Comparison of ENCODE assay signal across 22 cellular contexts in genomic region chr7:121410829-121411596, GRCh38. TPM values are rescaled to one million over a fixed set of nuclear protein-coding genes. Genes with fewer than 3 reads are reported as not detected.
DNase-seq lines count a peak whose midpoint lies in the region; ATAC-seq, FAIRE-seq and TF ChIP-seq lines count a peak whose summit lies in the region.
"Had no signal": no experiment of that assay in that cellular context is flagged by ENCODE, and none has a peak within 500 bp of the region (broad histone marks: within the 10 kb centered on the region; RNA-seq: fewer than 3 reads in every experiment).

No MANE protein-coding gene starts in this region.

- H3K27me3 ChIP-seq in GM12878 (replicated peaks in 1 of 2; ENCODE audit: control insufficient read depth in 2 of 2, insufficient read depth in 2 of 2, low read length in 1 of 2) = no peaks in the 10 kb centered on the region
- no peaks in the 10 kb centered on the region for H3K27me3 ChIP-seq in neural progenitor cell
- no peaks in the 10 kb centered on the region for H3K27me3 ChIP-seq in tibial artery
- H3K27me3 ChIP-seq: adrenal gland, BE2C, ovary, thyroid gland had no signal

- H3K9me2 ChIP-seq in OCI-LY7 (ENCODE audit: insufficient read depth, low read length) = no peaks in the 10 kb centered on the region

- no peaks in the 10 kb centered on the region for H3K36me3 ChIP-seq in GM12878 (ENCODE audit: control insufficient read depth in 2 of 2, insufficient read depth in 2 of 2, low read length in 1 of 2)
- H3K36me3 ChIP-seq in OCI-LY7 (ENCODE audit: insufficient read depth, low read length) = no peaks in the 10 kb centered on the region
- no peaks in the 10 kb centered on the region for H3K36me3 ChIP-seq in neural progenitor cell
- no peaks in the 10 kb centered on the region for H3K36me3 ChIP-seq in tibial artery
- H3K36me3 ChIP-seq: adrenal gland, BE2C, ovary, thyroid gland had no signal

- TF ChIP-seq RAD21 in GM12878 (IDR thresholded peaks at IDR 0.05; ENCODE audit: insufficient read depth, low read depth, low read length) = no peak

- RAD21 ChIA-PET in GM12878 (lab: Charles Lee; ENCODE audit: unreplicated experiment) = interaction anchor here (0.7 to 1.3 kb wide), 6 partner anchors 11 to 120 kb away, joined by 3 to 9 read pairs (median 3); partner anchors contain the start of gene FAM3C

- WGBS in GM12878 (ENCODE audit: insufficient coverage, insufficient replicate concordance, low lambda C conversion rate, missing lambda C conversion rate) = 41% methylated on average over 2 of the region's 2 CpGs

- in situ Hi-C loops in GM12878 (cut with MboI) = no loop called here

- TF ChIP-seq CTCF in GM12878 (IDR thresholded peaks at IDR 0.05 in 2 of 3, conservative IDR thresholded peaks at IDR 0.05 in 1 of 3; ENCODE audit: control insufficient read depth in 2 of 3, extremely low read depth in 1 of 3, insufficient read depth in 1 of 3, low read depth in 3 of 3, low read length in 3 of 3) (no peak), OCI-LY7 (conservative IDR thresholded peaks at IDR 0.05; ENCODE audit: low read length) (no peak), neural progenitor cell (IDR thresholded peaks at IDR 0.05) (no peak), tibial artery (IDR thresholded peaks at IDR 0.05) (no peak)

- intact Hi-C loops in GM12878 (cut with micrococcal nuclease; ENCODE audit: unreplicated experiment) = no loop called here
- intact Hi-C loops in OCI-LY7 (cut with micrococcal nuclease; ENCODE audit: unreplicated experiment) = no loop called here
- intact Hi-C loops in tibial artery (cut with DNase I; ENCODE audit: low total_unique reads) = no loop called here

- H3K4me1 ChIP-seq in GM12878 (ENCODE audit: control insufficient read depth, insufficient read depth, low read length) (no peaks in the 10 kb centered on the region), OCI-LY7 (ENCODE audit: insufficient read depth, low read length, poor library complexity, severe bottlenecking) (no peaks in the 10 kb centered on the region), neural progenitor cell (peaks cover 14% of the 10 kb centered on the region), tibial artery (no peaks in the 10 kb centered on the region)
- H3K4me1 ChIP-seq: adrenal gland, BE2C, thyroid gland had no signal

- H2AFZ ChIP-seq in GM12878 (ENCODE audit: control insufficient read depth, low read depth, low read length) = no peak overlapping the region
- H2AFZ ChIP-seq in OCI-LY7 (ENCODE audit: low read length) = no peak overlapping the region
- no peak overlapping the region for H2AFZ ChIP-seq in neural progenitor cell (replicated peaks)
- H2AFZ ChIP-seq: GM23248 had no signal

- no peaks in the 10 kb centered on the region for H4K20me1 ChIP-seq in GM12878 (ENCODE audit: control insufficient read depth, insufficient read depth)
- no peaks in the 10 kb centered on the region for H4K20me1 ChIP-seq in OCI-LY7 (ENCODE audit: insufficient read depth, low read length)
- no peaks in the 10 kb centered on the region for H4K20me1 ChIP-seq in neural progenitor cell (ENCODE audit: low read depth)

- no peak overlapping the region for H3K27ac Mint-ChIP-seq in neural progenitor cell
- H3K27ac Mint-ChIP-seq: activated CD4-positive, alpha-beta T cell treated with anti-CD3 and anti-CD28 coated beads for 36 hours had no signal

- ATAC-seq in GM18907 (IDR thresholded peaks at IDR 0.05; ENCODE audit: unreplicated experiment) (peak; percentile 77), GM21576 (IDR thresholded peaks at IDR 0.05; ENCODE audit: unreplicated experiment) (peak; percentile 77), HG03025 (IDR thresholded peaks at IDR 0.05; ENCODE audit: low FRiP score, unreplicated experiment) (peak; percentile 73), GM12878 (peak; percentile 79), SK-N-SH treated with all-trans-retinoic acid at 6 μM for 48 hours (no peak)
- ATAC-seq: activated CD4-positive, alpha-beta T cell treated with anti-CD3 and anti-CD28 coated beads for 36 hours had no signal

- SMC1A ChIA-PET in GM12878 (lab: Charles Lee; ENCODE audit: uncharacterized antibody, unreplicated experiment) = interaction anchor here (0.7 to 2.0 kb wide), 8 partner anchors 10 to 91 kb away, joined by 3 to 11 read pairs (median 3); partner anchors contain the start of gene FAM3C

- no peak for DNase-seq in GM12878 (ENCODE audit: low read depth, low spot score)
- DNase-seq in OCI-LY7 (ENCODE audit: low spot score) = no peak
- DNase-seq in neural progenitor cell (ENCODE audit: low spot score) = no peak
- DNase-seq in tibial artery = no peak
- DNase-seq: activated CD4-positive, alpha-beta T cell treated with anti-CD3 and anti-CD28 coated beads for 36 hours; activated T-cell treated with anti-CD3 and anti-CD28 coated beads, Interleukin-2, amount 50 U/mL, for 1 hour; adrenal gland; BE2C; cerebellar nuclear complex; DMS 273 treated with DMSO at 0.1 percent for 48 hours; GM23248; NCI-H1436; ovary; SIG-M5; stimulated activated CD4-positive, alpha-beta T cell treated with anti-CD3 and anti-CD28 coated beads, Interleukin-4, amount 100 ng/mL, for 1 hour; stimulated activated CD8-positive, alpha-beta memory T cell treated with anti-CD3 and anti-CD28 coated beads, Interleukin-4, amount 100 ng/mL, for 48 hours; thyroid gland had no signal

- H3K9me3 ChIP-seq in GM12878 (replicated peaks; ENCODE audit: control insufficient read depth, insufficient read depth, low read length) (no peaks in the 10 kb centered on the region), OCI-LY7 (ENCODE audit: low read length) (no peaks in the 10 kb centered on the region), neural progenitor cell (ENCODE audit: low read depth) (no peaks in the 10 kb centered on the region), tibial artery (no peaks in the 10 kb centered on the region)
- H3K9me3 ChIP-seq: BE2C, ovary, thyroid gland had no signal

- H3K9me3 Mint-ChIP-seq in neural progenitor cell = no peaks in the 10 kb centered on the region

- no TSS peak for BruUV-seq in GM12878 (replicated peaks; lab: Mats Ljungman, UMichigan)
- no TSS peak for BruUV-seq in OCI-LY7 (replicated peaks; lab: Mats Ljungman, UMichigan)

- H3K79me2 ChIP-seq in GM12878 (ENCODE audit: control insufficient read depth, insufficient read depth, low read length) = no peaks in the 10 kb centered on the region
- H3K79me2 ChIP-seq in OCI-LY7 (ENCODE audit: insufficient read depth, low read depth, low read length) = no peaks in the 10 kb centered on the region
- H3K79me2 ChIP-seq in neural progenitor cell (ENCODE audit: low read depth) = no peaks in the 10 kb centered on the region

- no peak for TF ChIP-seq EP300 in GM12878 (IDR thresholded peaks at IDR 0.05; ENCODE audit: borderline replicate concordance in 1 of 2, control insufficient read depth in 1 of 2, low read depth in 2 of 2, low read length in 2 of 2)

- no peak for TF ChIP-seq POLR2A in GM12878 (IDR thresholded peaks at IDR 0.05; ENCODE audit: low read depth, low read length)

- peaks cover 2% of the 10 kb centered on the region for H3K4me1 Mint-ChIP-seq in neural progenitor cell

- no peaks in the 10 kb centered on the region for H3K27me3 Mint-ChIP-seq in neural progenitor cell (ENCODE audit: insufficient read depth, low read depth)

- H3K27ac ChIP-seq in GM12878 (ENCODE audit: control insufficient read depth, insufficient read depth) (no peak overlapping the region), OCI-LY7 (ENCODE audit: low read depth, low read length, poor library complexity, severe bottlenecking) (no peak overlapping the region), neural progenitor cell (no peak overlapping the region), tibial artery (no peak overlapping the region)
- H3K27ac ChIP-seq: adrenal gland, GM23248, ovary, thyroid gland had no signal

- POLR2A ChIA-PET in GM12878 (lab: Charles Lee) (no interaction called here), OCI-LY7 (lab: Charles Lee) (interaction anchor here (1.0 kb wide), 1 partner anchor 29 kb away, joined by 3 read pairs; no protein-coding TSS in a partner anchor)

- H3K36me3 Mint-ChIP-seq in neural progenitor cell = no peaks in the 10 kb centered on the region

- CTCF ChIA-PET in GM12878 (lab: Yijun Ruan, JAX) (interaction anchor here (0.6 to 2.8 kb wide), 6 partner anchors 11 to 136 kb away, joined by 3 to 9 read pairs (median 4); partner anchors contain the start of gene FAM3C), OCI-LY7 (lab: Charles Lee; ENCODE audit: unreplicated experiment) (no interaction called here)

- no peak overlapping the region for H3K4me3 Mint-ChIP-seq in neural progenitor cell
- H3K4me3 Mint-ChIP-seq: activated CD4-positive, alpha-beta T cell treated with anti-CD3 and anti-CD28 coated beads for 36 hours had no signal

- H3K4me3 ChIP-seq in GM12878 (no peak overlapping the region), OCI-LY7 (ENCODE audit: low read depth, low read length, poor library complexity, severe bottlenecking) (no peak overlapping the region), neural progenitor cell (no peak overlapping the region), tibial artery (no peak overlapping the region)
- H3K4me3 ChIP-seq: adrenal gland, GM23248, ovary, thyroid gland had no signal

- no peak for FAIRE-seq in GM12878 (lab: Jason Lieb, UNC)
- FAIRE-seq: endometrium had no signal

- peaks cover 5% of the 10 kb centered on the region for H3F3A ChIP-seq in neural progenitor cell (ENCODE audit: low read depth)

- H3K4me2 ChIP-seq in GM12878 (ENCODE audit: control insufficient read depth, insufficient read depth) = no peak overlapping the region
- no peak overlapping the region for H3K4me2 ChIP-seq in OCI-LY7 (ENCODE audit: low read length)
- H3K4me2 ChIP-seq in neural progenitor cell = no peak overlapping the region

- H3K9ac ChIP-seq in GM12878 (ENCODE audit: control insufficient read depth, insufficient read depth, low read length) (no peak overlapping the region), neural progenitor cell (no peak overlapping the region)
- H3K9ac ChIP-seq: GM23248 had no signal

RNA-seq across cellular contexts. Expression of gene FAM3C, which starts 14.9 kb away (rescaled TPM):
- 225 and 231 TPM in 2 replicates for total RNA-seq in GM12878 (2013; cell fraction: nucleolus; rRNA removed)
- total RNA-seq in GM12878 (2014; rRNA removed) = 23.6 and 28.8 TPM in 2 replicates
- total RNA-seq in GM12878 (2014; rRNA removed; fragmentation: Illumina TruSeq; extraction: Trizol) = 22.8 and 23.5 TPM in 2 replicates
- 25.0 and 25.7 TPM in 2 replicates for total RNA-seq in GM12878 (2021)
- polyA plus RNA-seq in GM12878 (2011; ENCODE audit: low read depth) = 25.9 TPM
- 110 and 179 TPM in 2 replicates for polyA plus RNA-seq in GM12878 (2011; rRNA removed)
- polyA plus RNA-seq in GM12878 (2011; cell fraction: cytosol; rRNA removed) = 24.1 and 27.6 TPM in 2 replicates
- polyA plus RNA-seq in GM12878 (2011; cell fraction: nucleus; rRNA removed) = 72.4 and 86.3 TPM in 2 replicates
- polyA plus RNA-seq in GM12878 (2012) = 40.1 and 44.7 TPM in 2 replicates
- 34.6 and 50.6 TPM in 2 replicates for polyA plus RNA-seq in GM12878 (2014; fragmentation: Illumina TruSeq; extraction: Trizol)
- 10 to 100 TPM; 11.0 to 13.6 TPM for polyA plus RNA-seq in GM12878 (2014; fragmentation: Nextera tagmentation; extraction: Ambion mirVana)
- 26.0 and 30.6 TPM in 2 replicates for polyA plus RNA-seq in GM12878 (2014; rRNA removed)
- polyA plus RNA-seq in GM12878 (2016; fragmentation: Nextera tagmentation; extraction: Ambion mirVana) = 10 to 100 TPM; 33.4 to 38.0 TPM
- 30.8 and 44.3 TPM in 2 replicates for polyA minus RNA-seq in GM12878 (2011; rRNA and poly(A)+ RNA removed)
- polyA minus RNA-seq in GM12878 (2011; cell fraction: cytosol; rRNA and poly(A)+ RNA removed) = 14.0 and 20.4 TPM in 2 replicates
- 104 and 136 TPM in 2 replicates for polyA minus RNA-seq in GM12878 (2011; cell fraction: nucleus; rRNA and poly(A)+ RNA removed)
- 18.1 and 22.9 TPM in 2 replicates for total RNA-seq in OCI-LY7 (2014; rRNA removed; shearing (Covaris generic))
- total RNA-seq in OCI-LY7 (2022) = 27.6 and 35.3 TPM in 2 replicates
- total RNA-seq in neural progenitor cell (ENCODE audit: low replicate concordance) = 52.4 and 96.7 TPM in 2 replicates
